ENCODE assay signal across 8 cellular contexts in the genomic region with DNA sequence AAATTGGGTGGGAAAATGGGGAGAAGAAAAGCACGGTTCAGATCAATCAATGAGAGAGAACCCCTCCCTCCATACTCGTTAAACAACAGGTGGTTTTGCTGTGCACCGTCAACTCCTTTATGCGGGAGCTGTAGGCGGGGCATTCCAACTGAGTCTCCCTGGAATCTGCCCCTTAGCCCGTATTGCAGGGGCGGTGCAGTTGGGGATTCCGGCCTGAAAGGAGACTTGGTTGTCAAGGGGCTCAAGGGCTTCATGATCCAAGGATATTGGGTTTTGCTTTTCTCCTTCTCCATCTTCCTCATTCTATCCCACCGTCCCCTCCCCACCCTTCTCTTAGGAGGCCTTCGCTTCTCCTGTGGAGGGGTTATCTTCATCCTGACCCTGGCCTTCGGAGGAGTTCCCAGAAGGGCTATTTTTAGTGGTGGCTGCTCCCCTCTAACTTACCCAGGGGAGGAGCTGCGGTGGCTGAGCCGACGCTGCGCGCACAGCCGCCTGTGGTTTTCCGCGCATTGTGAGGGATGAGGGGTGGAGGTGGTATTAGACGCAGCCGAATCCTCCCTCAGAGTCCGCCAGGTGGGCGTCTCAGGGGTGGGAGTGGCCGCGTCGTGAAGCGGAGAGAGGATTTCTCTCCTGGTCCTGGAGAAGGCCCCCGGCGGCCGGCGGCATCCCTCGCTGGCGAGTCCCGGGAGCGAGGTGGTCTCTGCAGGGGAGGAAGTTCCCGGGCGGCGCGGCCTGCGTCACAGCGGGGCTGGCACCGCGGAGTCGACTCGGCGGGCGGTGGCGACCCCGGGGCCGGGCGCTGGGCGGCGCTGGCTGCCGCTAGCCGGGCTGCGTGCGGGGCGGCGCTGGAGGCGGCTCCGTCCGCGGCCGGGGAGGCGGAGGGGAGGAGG. TPM values are rescaled to one million over a fixed set of nuclear protein-coding genes. Genes with fewer than 3 reads are reported as not detected.
DNase-seq lines count a peak whose midpoint lies in the region; ATAC-seq and TF ChIP-seq lines count a peak whose summit lies in the region.

No MANE protein-coding gene starts in this region.

- H3K27ac Mint-ChIP-seq in chondrocyte (ENCODE audit: unreplicated experiment) = peak overlapping the region; percentile 77

- DNase-seq in AG08396 (ENCODE audit: low spot score) (peak; percentile 94), NCI-H2196 treated with DMSO at 0.1 percent for 48 hours (lab: John Stamatoyannopoulos, UW; ENCODE audit: unreplicated experiment) (peak; percentile 52), chondrocyte (ENCODE audit: low spot score) (peak; percentile 85)
- peak; percentile 82 for DNase-seq in activated CD4-positive, alpha-beta T cell treated with anti-CD3 and anti-CD28 coated beads for 1 hour
- peak; percentile 73 to 86 for DNase-seq in stimulated activated CD4-positive, alpha-beta T cell treated with anti-CD3 and anti-CD28 coated beads, Interleukin-1b, Interleukin-23, amount 100 ng/mL, for 4 hours (ENCODE audit: low read depth in 2 of 2)

- peak; percentile 74 for TF ChIP-seq CTCF in chondrocyte (IDR thresholded peaks at IDR 0.05)

- H3K4me3 Mint-ChIP-seq in chondrocyte (ENCODE audit: unreplicated experiment) = peak overlapping the region; percentile 85

- ATAC-seq in GM18520 (IDR thresholded peaks at IDR 0.05; ENCODE audit: unreplicated experiment) = peak; percentile 75
- ATAC-seq in HG03066 (IDR thresholded peaks at IDR 0.05; ENCODE audit: low read depth, unreplicated experiment) = peak; percentile 77

- no peaks in the 10 kb centered on the region for H3K36me3 Mint-ChIP-seq in chondrocyte (ENCODE audit: low read depth)

- no peaks in the 10 kb centered on the region for H3K9me3 Mint-ChIP-seq in chondrocyte (ENCODE audit: low read depth)

- H3K27ac ChIP-seq in layer of hippocampus (ENCODE audit: low read depth, low read length) = peak overlapping the region; percentile 95

- no peaks in the 10 kb centered on the region for H3K27me3 Mint-ChIP-seq in chondrocyte (ENCODE audit: low read depth)

- H3K4me1 Mint-ChIP-seq in chondrocyte (ENCODE audit: low read depth) = peaks cover 24% of the 10 kb centered on the region

- H3K27me3 ChIP-seq in layer of hippocampus (ENCODE audit: control insufficient read depth, insufficient read depth, low read length) = no peaks in the 10 kb centered on the region

RNA-seq across cellular contexts. Expression of gene LRRC8C, which starts 0.5 kb away (rescaled TPM):
- total RNA-seq in chondrocyte = 2.3 to 2.6 TPM (median 2.3 TPM) in 3 replicates

Comparison
In these comparisons a context has a peak if more than half of its experiments do, and no peak if none do; other contexts are left out.
1. Peak in every context shown above with its lines: DNase-seq, ATAC-seq and H3K27ac ChIP-seq.